1 cellular context compared by ENCODE assay signal in the genomic region with DNA sequence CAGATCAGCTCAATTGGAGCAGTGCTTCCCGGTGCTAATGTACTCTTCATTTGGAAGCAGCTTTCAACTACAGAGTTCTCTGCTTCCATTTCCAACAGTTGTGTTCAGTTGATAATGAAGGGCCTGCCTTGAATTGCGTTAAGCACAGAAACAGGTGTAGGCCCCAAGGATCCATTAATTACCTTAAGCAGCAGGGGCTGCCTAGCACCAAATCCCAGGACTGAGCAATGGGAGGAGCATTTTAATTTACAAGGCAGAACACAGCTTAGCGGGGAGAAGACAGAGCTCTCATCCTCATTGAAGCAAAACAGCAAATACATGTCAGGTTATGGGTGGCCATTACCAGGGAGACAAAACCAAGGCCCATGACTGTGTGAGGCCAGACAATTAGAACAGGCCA.
TF ChIP-seq lines count a peak whose summit lies in the region.

No MANE protein-coding gene starts in this region.

TF ChIP-seq in WTC11, 78 proteins besides CTCF, POLR2A, EP300 and RAD21 (continued from another document):
- TF ChIP-seq, protein P1, sequence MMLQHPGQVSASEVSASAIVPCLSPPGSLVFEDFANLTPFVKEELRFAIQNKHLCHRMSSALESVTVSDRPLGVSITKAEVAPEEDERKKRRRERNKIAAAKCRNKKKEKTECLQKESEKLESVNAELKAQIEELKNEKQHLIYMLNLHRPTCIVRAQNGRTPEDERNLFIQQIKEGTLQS (CRISPR knock-in tag; conservative IDR thresholded peaks at IDR 0.05), result no peak
- TF ChIP-seq, protein P2, sequence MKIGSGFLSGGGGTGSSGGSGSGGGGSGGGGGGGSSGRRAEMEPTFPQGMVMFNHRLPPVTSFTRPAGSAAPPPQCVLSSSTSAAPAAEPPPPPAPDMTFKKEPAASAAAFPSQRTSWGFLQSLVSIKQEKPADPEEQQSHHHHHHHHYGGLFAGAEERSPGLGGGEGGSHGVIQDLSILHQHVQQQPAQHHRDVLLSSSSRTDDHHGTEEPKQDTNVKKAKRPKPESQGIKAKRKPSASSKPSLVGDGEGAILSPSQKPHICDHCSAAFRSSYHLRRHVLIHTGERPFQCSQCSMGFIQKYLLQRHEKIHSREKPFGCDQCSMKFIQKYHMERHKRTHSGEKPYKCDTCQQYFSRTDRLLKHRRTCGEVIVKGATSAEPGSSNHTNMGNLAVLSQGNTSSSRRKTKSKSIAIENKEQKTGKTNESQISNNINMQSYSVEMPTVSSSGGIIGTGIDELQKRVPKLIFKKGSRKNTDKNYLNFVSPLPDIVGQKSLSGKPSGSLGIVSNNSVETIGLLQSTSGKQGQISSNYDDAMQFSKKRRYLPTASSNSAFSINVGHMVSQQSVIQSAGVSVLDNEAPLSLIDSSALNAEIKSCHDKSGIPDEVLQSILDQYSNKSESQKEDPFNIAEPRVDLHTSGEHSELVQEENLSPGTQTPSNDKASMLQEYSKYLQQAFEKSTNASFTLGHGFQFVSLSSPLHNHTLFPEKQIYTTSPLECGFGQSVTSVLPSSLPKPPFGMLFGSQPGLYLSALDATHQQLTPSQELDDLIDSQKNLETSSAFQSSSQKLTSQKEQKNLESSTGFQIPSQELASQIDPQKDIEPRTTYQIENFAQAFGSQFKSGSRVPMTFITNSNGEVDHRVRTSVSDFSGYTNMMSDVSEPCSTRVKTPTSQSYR (CRISPR knock-in tag; IDR thresholded peaks at IDR 0.05), result no peak
- TF ChIP-seq, protein P3, sequence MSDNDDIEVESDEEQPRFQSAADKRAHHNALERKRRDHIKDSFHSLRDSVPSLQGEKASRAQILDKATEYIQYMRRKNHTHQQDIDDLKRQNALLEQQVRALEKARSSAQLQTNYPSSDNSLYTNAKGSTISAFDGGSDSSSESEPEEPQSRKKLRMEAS (CRISPR knock-in tag; IDR thresholded peaks at IDR 0.05), result no peak
- no peak for TF ChIP-seq FOXP1 (CRISPR knock-in tag; IDR thresholded peaks at IDR 0.05; ENCODE audit: borderline replicate concordance)
- no peak for TF ChIP-seq TP53 (CRISPR knock-in tag; IDR thresholded peaks at IDR 0.05)
- no peak for TF ChIP-seq EMX1 (CRISPR knock-in tag; IDR thresholded peaks at IDR 0.05)
- no peak for TF ChIP-seq RELA (CRISPR knock-in tag; IDR thresholded peaks at IDR 0.05; ENCODE audit: borderline replicate concordance)
- no peak for TF ChIP-seq ZNF232 (CRISPR knock-in tag; IDR thresholded peaks at IDR 0.05)
- TF ChIP-seq, protein P4, sequence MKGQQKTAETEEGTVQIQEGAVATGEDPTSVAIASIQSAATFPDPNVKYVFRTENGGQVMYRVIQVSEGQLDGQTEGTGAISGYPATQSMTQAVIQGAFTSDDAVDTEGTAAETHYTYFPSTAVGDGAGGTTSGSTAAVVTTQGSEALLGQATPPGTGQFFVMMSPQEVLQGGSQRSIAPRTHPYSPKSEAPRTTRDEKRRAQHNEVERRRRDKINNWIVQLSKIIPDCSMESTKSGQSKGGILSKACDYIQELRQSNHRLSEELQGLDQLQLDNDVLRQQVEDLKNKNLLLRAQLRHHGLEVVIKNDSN (CRISPR knock-in tag; IDR thresholded peaks at IDR 0.05), result no peak
- TF ChIP-seq MXD4 (CRISPR knock-in tag; IDR thresholded peaks at IDR 0.05; ENCODE audit: borderline replicate concordance), result no peak
- TF ChIP-seq, protein P5, sequence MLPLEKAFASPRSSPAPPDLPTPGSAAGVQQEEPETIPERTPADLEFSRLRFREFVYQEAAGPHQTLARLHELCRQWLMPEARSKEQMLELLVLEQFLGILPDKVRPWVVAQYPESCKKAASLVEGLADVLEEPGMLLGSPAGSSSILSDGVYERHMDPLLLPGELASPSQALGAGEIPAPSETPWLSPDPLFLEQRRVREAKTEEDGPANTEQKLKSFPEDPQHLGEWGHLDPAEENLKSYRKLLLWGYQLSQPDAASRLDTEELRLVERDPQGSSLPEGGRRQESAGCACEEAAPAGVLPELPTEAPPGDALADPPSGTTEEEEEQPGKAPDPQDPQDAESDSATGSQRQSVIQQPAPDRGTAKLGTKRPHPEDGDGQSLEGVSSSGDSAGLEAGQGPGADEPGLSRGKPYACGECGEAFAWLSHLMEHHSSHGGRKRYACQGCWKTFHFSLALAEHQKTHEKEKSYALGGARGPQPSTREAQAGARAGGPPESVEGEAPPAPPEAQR (CRISPR knock-in tag; IDR thresholded peaks at IDR 0.05), result no peak
- TF ChIP-seq, protein P6, sequence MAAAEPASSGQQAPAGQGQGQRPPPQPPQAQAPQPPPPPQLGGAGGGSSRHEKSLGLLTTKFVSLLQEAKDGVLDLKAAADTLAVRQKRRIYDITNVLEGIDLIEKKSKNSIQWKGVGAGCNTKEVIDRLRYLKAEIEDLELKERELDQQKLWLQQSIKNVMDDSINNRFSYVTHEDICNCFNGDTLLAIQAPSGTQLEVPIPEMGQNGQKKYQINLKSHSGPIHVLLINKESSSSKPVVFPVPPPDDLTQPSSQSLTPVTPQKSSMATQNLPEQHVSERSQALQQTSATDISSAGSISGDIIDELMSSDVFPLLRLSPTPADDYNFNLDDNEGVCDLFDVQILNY (CRISPR knock-in tag; IDR thresholded peaks at IDR 0.05), result no peak
- TF ChIP-seq, protein P7, sequence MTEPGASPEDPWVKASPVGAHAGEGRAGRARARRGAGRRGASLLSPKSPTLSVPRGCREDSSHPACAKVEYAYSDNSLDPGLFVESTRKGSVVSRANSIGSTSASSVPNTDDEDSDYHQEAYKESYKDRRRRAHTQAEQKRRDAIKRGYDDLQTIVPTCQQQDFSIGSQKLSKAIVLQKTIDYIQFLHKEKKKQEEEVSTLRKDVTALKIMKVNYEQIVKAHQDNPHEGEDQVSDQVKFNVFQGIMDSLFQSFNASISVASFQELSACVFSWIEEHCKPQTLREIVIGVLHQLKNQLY (CRISPR knock-in tag; IDR thresholded peaks at IDR 0.05), result no peak
- no peak for TF ChIP-seq USF2 (CRISPR knock-in tag; IDR thresholded peaks at IDR 0.05)
- no peak for TF ChIP-seq FOXK1 (CRISPR knock-in tag; IDR thresholded peaks at IDR 0.05)
